Comparison of ENCODE assay signal across 18 cellular contexts in genomic region chr6:16656451-16656850, GRCh38.
"Had no signal": no experiment of that assay in that cellular context is flagged by ENCODE, and none has a peak within 500 bp of the region (broad histone marks: within the 10 kb centered on the region; RNA-seq: fewer than 3 reads in every experiment).

No MANE protein-coding gene starts in this region.

- H3K4me3 Mint-ChIP-seq: immature natural killer cell, naive B cell, neural progenitor cell had no signal

- H3K27me3 ChIP-seq: foreskin keratinocyte, hepatocyte, left lung, neural progenitor cell, sigmoid colon, upper lobe of left lung had no signal

- H3K27ac Mint-ChIP-seq: naive B cell, neural progenitor cell had no signal

- H3K9ac ChIP-seq: neural progenitor cell had no signal

- H3K36me3 ChIP-seq: neural progenitor cell, WERI-Rb-1 had no signal

- H3K27me3 Mint-ChIP-seq: T-cell had no signal

- H3K4me3 ChIP-seq: hepatocyte, left lung, lung, neural progenitor cell, sigmoid colon, smooth muscle cell, upper lobe of left lung had no signal

- H3K9me3 ChIP-seq: left lung, sigmoid colon, upper lobe of left lung had no signal

- H3K27ac ChIP-seq: foreskin keratinocyte, hepatocyte, left lung, neural progenitor cell, sigmoid colon, upper lobe of left lung, WERI-Rb-1 had no signal

- DNase-seq: activated CD4-positive, CD25-positive, alpha-beta regulatory T cell treated with anti-CD3 and anti-CD28 coated beads, Interleukin-2, amount 50 U/mL, for 72 hours; activated naive CD4-positive, alpha-beta T cell treated with Interleukin-2 at 50 U/mL for 16 hours; amygdala; foreskin keratinocyte; immature natural killer cell; left lung; naive B cell; sigmoid colon; stimulated activated CD4-positive, alpha-beta T cell treated with anti-CD3 and anti-CD28 coated beads, Interleukin-2, amount 100 ng/mL, for 48 hours; stimulated activated CD8-positive, alpha-beta memory T cell treated with anti-CD3 and anti-CD28 coated beads, Interleukin-4, amount 100 ng/mL, for 48 hours; stimulated activated naive CD4-positive, alpha-beta T cell; T-cell; WERI-Rb-1 had no signal

- H3K9me3 Mint-ChIP-seq: neural progenitor cell had no signal

- H3K4me1 ChIP-seq: sigmoid colon had no signal

- H3K36me3 Mint-ChIP-seq: naive B cell, neural progenitor cell had no signal
